10 cellular contexts compared by ENCODE assay signal in genomic region chr2:234146087-234146826, GRCh38.
DNase-seq lines count a peak whose midpoint lies in the region; ATAC-seq and TF ChIP-seq lines count a peak whose summit lies in the region.
"Had no signal": no experiment of that assay in that cellular context is flagged by ENCODE, and none has a peak within 500 bp of the region (broad histone marks: within the 10 kb centered on the region; RNA-seq: fewer than 3 reads in every experiment).

No MANE protein-coding gene starts in this region.

- TF ChIP-seq POLR2A in uterus (IDR thresholded peaks at IDR 0.05) (no peak), ovary (IDR thresholded peaks at IDR 0.05) (no peak)

- H3K4me1 Mint-ChIP-seq in nephron = peaks cover 19% of the 10 kb centered on the region

- no peaks in the 10 kb centered on the region for H3K36me3 ChIP-seq in PC-3 (ENCODE audit: low read depth, low read length)
- H3K36me3 ChIP-seq in uterus = no peaks in the 10 kb centered on the region
- H3K36me3 ChIP-seq in ovary = no peaks in the 10 kb centered on the region

- DNase-seq in EL (peak; percentile 91), PC-3 (peak; percentile 84), choroid plexus epithelial cell (ENCODE audit: low read depth) (peak; percentile 78), hypothalamus (lab: John Stamatoyannopoulos, UW) (no peak), uterus (no peak), ovary (no peak)
- DNase-seq: NCI-H1694 treated with DMSO at 0.1 percent for 48 hours had no signal

- no peaks in the 10 kb centered on the region for H3K9me3 Mint-ChIP-seq in nephron

- peaks cover 12% of the 10 kb centered on the region for H3K27me3 Mint-ChIP-seq in nephron (ENCODE audit: low read depth)

- peak overlapping the region; percentile 81 to 96 (median 90) for H3K27ac Mint-ChIP-seq in nephron

- CTCF ChIA-PET in PC-3 (lab: Charles Lee) = interaction anchor here (0.9 to 1.1 kb wide), 2 partner anchors 32 to 125 kb away, joined by 3 to 5 read pairs; no protein-coding TSS in a partner anchor

- no peaks in the 10 kb centered on the region for H4K20me1 ChIP-seq in PC-3 (ENCODE audit: low read length)

- intact Hi-C loops in PC-3 (cut with micrococcal nuclease) = no loop called here
- intact Hi-C loops in uterus (cut with DNase I; ENCODE audit: low total_unique reads) = no loop called here
- intact Hi-C loops in ovary (cut with DNase I) = no loop called here

- H3K4me3 Mint-ChIP-seq in nephron = no peak overlapping the region

- H3K9me3 ChIP-seq in PC-3 (ENCODE audit: low read length) = no peaks in the 10 kb centered on the region
- H3K9me3 ChIP-seq in uterus = no peaks in the 10 kb centered on the region
- H3K9me3 ChIP-seq in ovary = no peaks in the 10 kb centered on the region

- H3K4me1 ChIP-seq in PC-3 (ENCODE audit: insufficient read depth, low read length) (peaks cover 15% of the 10 kb centered on the region), uterus (no peaks in the 10 kb centered on the region), ovary (ENCODE audit: insufficient read depth) (no peaks in the 10 kb centered on the region)

- H3K79me2 ChIP-seq in PC-3 (ENCODE audit: low read length) = no peaks in the 10 kb centered on the region

- TF ChIP-seq CTCF in PC-3 (conservative IDR thresholded peaks at IDR 0.05; ENCODE audit: low read depth, low read length) (peak; percentile 22; the same call in 1 of the 2 replicates), choroid plexus epithelial cell (conservative IDR thresholded peaks at IDR 0.05; ENCODE audit: low read depth, low read length) (peak; percentile 16), nephron (IDR thresholded peaks at IDR 0.05; ENCODE audit: unreplicated experiment in 3 of 3) (no peak), uterus (IDR thresholded peaks at IDR 0.05) (no peak), ovary (IDR thresholded peaks at IDR 0.05) (no peak)

- no peaks in the 10 kb centered on the region for H3K36me3 Mint-ChIP-seq in nephron (ENCODE audit: low read depth)

- no peaks in the 10 kb centered on the region for H3K27me3 ChIP-seq in PC-3 (ENCODE audit: low read length)
- no peaks in the 10 kb centered on the region for H3K27me3 ChIP-seq in uterus
- no peaks in the 10 kb centered on the region for H3K27me3 ChIP-seq in ovary

- TF ChIP-seq EP300 in ovary (IDR thresholded peaks at IDR 0.05) = no peak

- BruUV-seq in PC-3 (replicated peaks; lab: Mats Ljungman, UMichigan) = no TSS peak

- H3K9ac ChIP-seq in PC-3 (ENCODE audit: low read length) = no peak overlapping the region

- ATAC-seq in PC-3 (peak; percentile 98), HG02870 (IDR thresholded peaks at IDR 0.05; ENCODE audit: unreplicated experiment) (no peak)

- H3K4me2 ChIP-seq in PC-3 (ENCODE audit: low read length) = peak overlapping the region; percentile 46

- H3K9me2 ChIP-seq in PC-3 (replicated peaks; ENCODE audit: low read length) = no peaks in the 10 kb centered on the region

- H3K4me3 ChIP-seq in PC-3 (ENCODE audit: low read length) (no peak overlapping the region), choroid plexus epithelial cell (ENCODE audit: low read depth, low read length) (no peak overlapping the region), uterus (no peak overlapping the region), ovary (no peak overlapping the region)
- H3K4me3 ChIP-seq: lung had no signal

- H3K27ac ChIP-seq in PC-3 (ENCODE audit: low read length) = peak overlapping the region; percentile 63
- no peak overlapping the region for H3K27ac ChIP-seq in uterus
- no peak overlapping the region for H3K27ac ChIP-seq in ovary

- WGBS in ovary, 3 donors = 54 to 60% (median 59%) methylated on average over 8 of the region's 8 CpGs

- POLR2A ChIA-PET in PC-3 (lab: Charles Lee; ENCODE audit: unreplicated experiment) = no interaction called here

- H2AFZ ChIP-seq in PC-3 (ENCODE audit: low read length) = peak overlapping the region; percentile 61

- H3F3A ChIP-seq in PC-3 (ENCODE audit: low read length, unreplicated experiment) = no peaks in the 10 kb centered on the region

Comparison
In these comparisons a context has a peak if more than half of its experiments do, and no peak if none do; other contexts are left out.
1. DNase-seq: peak in EL (single experiment), PC-3 (single experiment) and choroid plexus epithelial cell (single experiment); none in hypothalamus (0 of 51), uterus (0 of 2) and ovary (0 of 5).
2. CTCF ChIP-seq: peak in PC-3 (single experiment) and choroid plexus epithelial cell (single experiment); none in nephron (0 of 3), uterus (0 of 4) and ovary (0 of 3).